9 cellular contexts compared by ENCODE assay signal in genomic region chr13:20159646-20160345, GRCh38. TPM values are rescaled to one million over a fixed set of nuclear protein-coding genes. Genes with fewer than 3 reads are reported as not detected.
DNase-seq lines count a peak whose midpoint lies in the region; ATAC-seq, FAIRE-seq and TF ChIP-seq lines count a peak whose summit lies in the region.
"Had no signal": no experiment of that assay in that cellular context is flagged by ENCODE, and none has a peak within 500 bp of the region (broad histone marks: within the 10 kb centered on the region; RNA-seq: fewer than 3 reads in every experiment).

No MANE protein-coding gene starts in this region.

- DNase-seq in A172 (ENCODE audit: low spot score) = peak; percentile 16
- peak; percentile 12 for DNase-seq in EH (ENCODE audit: low read depth)
- no peak for DNase-seq in T-cell
- peak in 1 of 2 donors; percentile 15 for DNase-seq in foreskin fibroblast
- no peak for DNase-seq in NCI-H1694 (lab: John Stamatoyannopoulos, UW)
- no peak for DNase-seq in pancreas
- DNase-seq: lower lobe of right lung had no signal

- CTCF ChIA-PET in T-cell (lab: Charles Lee) = interaction anchor here (0.7 to 1.4 kb wide), 3 partner anchors 32 to 1517 kb away, joined by 3 to 6 read pairs (median 3); no protein-coding TSS in a partner anchor

- peaks cover 11 to 63% (median 28%) of the 10 kb centered on the region in 4 donors for H3K27me3 ChIP-seq in pancreas

- no peak overlapping the region for H3K27ac ChIP-seq in pancreas
- H3K27ac ChIP-seq: lower lobe of right lung had no signal

- POLR2A ChIA-PET in T-cell (lab: Charles Lee) = interaction anchor here (0.6 to 0.7 kb wide), 5 partner anchors 141 to 525 kb away, joined by 3 to 18 read pairs (median 7); no protein-coding TSS in a partner anchor

- WGBS in pancreas, 2 donors = 27% methylated on average over 18 of the region's 18 CpGs

- ATAC-seq in T-cell (replicated peaks in 1 of 4) = no peak
- no peak for ATAC-seq in GM18517 (IDR thresholded peaks at IDR 0.05; ENCODE audit: unreplicated experiment)
- ATAC-seq in GM18873 (IDR thresholded peaks at IDR 0.05; ENCODE audit: low FRiP score, unreplicated experiment) = no peak
- ATAC-seq in pancreas = no peak

- peaks cover 4 to 6% (median 6%) of the 10 kb centered on the region in 3 donors for H3K4me1 ChIP-seq in pancreas

- peak overlapping the region; percentile 33 to 45 for H3K4me3 ChIP-seq in foreskin fibroblast (ENCODE audit: low read depth in 1 of 2, low read length in 2 of 2)
- H3K4me3 ChIP-seq in pancreas = no peak overlapping the region

- peak overlapping the region; percentile 81 to 85 (median 82) for H3K4me3 Mint-ChIP-seq in T-cell

- intact Hi-C loops in pancreas (cut with DNase I) = no loop called here

- H3K27me3 Mint-ChIP-seq in T-cell = peaks cover 17 to 54% of the 10 kb centered on the region in 2 donors

- no peaks in the 10 kb centered on the region for H3K9me3 Mint-ChIP-seq in T-cell

- no peaks in the 10 kb centered on the region for H3K36me3 ChIP-seq in pancreas
- H3K36me3 ChIP-seq: lower lobe of right lung had no signal

- H3K27ac Mint-ChIP-seq in T-cell = no peak overlapping the region

- no peaks in the 10 kb centered on the region for H3K36me3 Mint-ChIP-seq in T-cell

- peaks cover 17 to 22% (median 18%) of the 10 kb centered on the region in 3 donors for H3K4me1 Mint-ChIP-seq in T-cell

- no peaks in the 10 kb centered on the region for H3K9me3 ChIP-seq in pancreas
- H3K9me3 ChIP-seq: lower lobe of right lung had no signal

- no peak for FAIRE-seq in pancreas (lab: Jason Lieb, UNC)

- TF ChIP-seq CTCF in foreskin fibroblast (IDR thresholded peaks at IDR 0.05; ENCODE audit: low read depth, low read length) = no peak
- TF ChIP-seq CTCF in pancreas (IDR thresholded peaks at IDR 0.05) = no peak

RNA-seq across cellular contexts. Expression of gene GJA3, which starts 1.1 kb away (rescaled TPM):
- 0.52 and 1.6 TPM in 2 replicates for total RNA-seq in A172 (2014; rRNA removed; shearing (Covaris generic))
- total RNA-seq in T-cell (under 1 TPM; 0.10 to 0.93 (median 0.42) TPM), pancreas (under 1 TPM; 0.03 to 0.15 (median 0.07) TPM)
- polyA plus RNA-seq in pancreas = under 1 TPM; 0.08 to 0.40 TPM
- total RNA-seq: lower lobe of right lung had no signal

RNA-seq across cellular contexts. Expression of gene GJB2, which starts 32.9 kb away (rescaled TPM):
- 0.45 and 0.65 TPM in 2 replicates for total RNA-seq in A172 (2014; rRNA removed; shearing (Covaris generic))
- total RNA-seq in T-cell = under 1 TPM in 2 of 5 donors, not detected in 3; 0.10 to 0.15 TPM
- 1 to 10 TPM in 3 of 6 donors, under 1 TPM in 3; 0.51 to 4.5 (median 1.2) TPM for total RNA-seq in pancreas
- under 1 TPM; 0.59 to 0.68 TPM for polyA plus RNA-seq in pancreas

Comparison
In these comparisons a context has a peak if more than half of its experiments do, and no peak if none do; other contexts are left out.
1. DNase-seq: peak in A172 (single experiment) and EH (single experiment); none in T-cell (0 of 34), NCI-H1694 (single experiment) and pancreas (0 of 6).
2. H3K4me3 ChIP-seq: peak in foreskin fibroblast (2 of 2); none in pancreas (0 of 4).